Comparison of ENCODE assay signal across 15 cellular contexts in the genomic region with DNA sequence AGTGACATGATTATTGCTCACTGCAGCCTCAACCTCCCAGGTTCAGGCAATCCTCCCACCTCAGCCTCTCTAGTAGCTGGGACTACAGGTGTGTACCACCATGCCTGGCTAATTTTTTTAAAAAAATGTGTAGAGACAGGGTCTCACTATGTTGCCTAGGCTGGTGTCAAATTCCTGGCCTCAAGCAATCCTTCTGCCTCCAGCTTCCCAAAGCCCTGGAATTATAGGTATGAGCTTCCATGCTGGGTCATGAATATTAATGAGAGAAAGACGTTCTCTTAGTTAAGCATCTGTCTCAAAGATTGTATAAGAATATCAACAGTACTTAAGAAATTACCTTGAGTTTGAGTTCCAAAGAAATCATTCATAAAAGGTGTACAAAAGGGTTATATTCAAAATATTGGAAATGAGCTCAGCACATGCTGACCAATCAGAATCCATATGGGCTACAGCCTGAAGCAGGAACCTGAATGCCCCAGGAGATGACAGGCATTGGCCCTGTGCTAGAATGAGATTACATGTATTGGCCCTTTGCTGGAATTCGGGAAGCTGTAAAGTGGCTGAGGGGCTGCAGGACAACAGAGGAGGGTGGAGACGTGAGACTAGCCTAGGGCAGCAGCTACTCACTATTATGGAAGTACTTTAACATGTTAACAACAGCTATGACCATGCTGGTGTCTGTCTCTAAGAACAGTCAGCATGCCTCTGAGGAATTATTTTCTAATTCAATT.
DNase-seq lines count a peak whose midpoint lies in the region; ATAC-seq and TF ChIP-seq lines count a peak whose summit lies in the region.
"Had no signal": no experiment of that assay in that cellular context is flagged by ENCODE, and none has a peak within 500 bp of the region (broad histone marks: within the 10 kb centered on the region; RNA-seq: fewer than 3 reads in every experiment).

No MANE protein-coding gene starts in this region.

- no peaks in the 10 kb centered on the region for H3K79me1 ChIP-seq in trophoblast cell (ENCODE audit: low read length)

- H3K4me1 ChIP-seq in GM23338 (ENCODE audit: insufficient read depth), result no peaks in the 10 kb centered on the region
- peaks cover 0 to 1% of the 10 kb centered on the region in 2 experiments for H3K4me1 ChIP-seq in trophoblast cell (ENCODE audit: control insufficient read depth in 1 of 2, insufficient read depth in 2 of 2, low read length in 2 of 2)

- H3K27me3 ChIP-seq in GM23338 (ENCODE audit: insufficient read depth) (no peaks in the 10 kb centered on the region), trophoblast cell (ENCODE audit: insufficient read depth, low read length) (no peaks in the 10 kb centered on the region)
- H3K27me3 ChIP-seq: BLaER1 treated with 17β-estradiol and CSF1 and Interleukin-3, amounts not matched to agents 10 nM and 100 nM had no signal

- H3F3A ChIP-seq in GM23338 (replicated peaks; ENCODE audit: low read depth), result no peaks in the 10 kb centered on the region

- H3K27ac ChIP-seq in GM23338 (ENCODE audit: low read depth) (no peak overlapping the region), SK-N-MC (peak overlapping the region; percentile 94), trophoblast cell (ENCODE audit: low read depth, low read length) (no peak overlapping the region)
- H3K27ac ChIP-seq: BLaER1 treated with 17β-estradiol and CSF1 and Interleukin-3, amounts not matched to agents 10 nM and 100 nM had no signal

- no peak overlapping the region for H3K18ac ChIP-seq in trophoblast cell (ENCODE audit: low read length)

- H3K4me1 Mint-ChIP-seq in GM23338 (peaks cover 21% of the 10 kb centered on the region), glutamatergic neuron (ENCODE audit: low read depth, unreplicated experiment) (peaks cover 5% of the 10 kb centered on the region)
- H3K4me1 Mint-ChIP-seq: CD4-positive, CD25-positive, alpha-beta regulatory T cell; IgD-negative memory B cell had no signal

- peak; percentile 26 for DNase-seq in GM23338 (ENCODE audit: low spot score)
- DNase-seq in SK-N-MC (ENCODE audit: low read depth, low spot score), result no peak
- no peak for DNase-seq in glutamatergic neuron
- DNase-seq in trophoblast cell, result peak; percentile 94 to 96
- no peak for DNase-seq in NOMO-1 (lab: John Stamatoyannopoulos, UW; ENCODE audit: unreplicated experiment in 2 of 2)
- DNase-seq in activated gamma-delta T cell (lab: John Stamatoyannopoulos, UW), result no peak
- no peak for DNase-seq in HUDEP-2 (lab: John Stamatoyannopoulos, UW; ENCODE audit: unreplicated experiment in 76 of 76)
- DNase-seq: ACHN; CD4-positive, CD25-positive, alpha-beta regulatory T cell; DMS 273 treated with DMSO at 0.1 percent for 48 hours; DMS79 treated with DMSO at 0.1 percent for 48 hours; EL; GDM1 had no signal

- no peaks in the 10 kb centered on the region for H3K9me2 ChIP-seq in GM23338 (ENCODE audit: insufficient read depth)

- no peak overlapping the region for H4K91ac ChIP-seq in trophoblast cell (ENCODE audit: low read depth, low read length)

- no CpG with 5 or more reads among the region's 3 CpGs for WGBS in trophoblast cell (ENCODE audit: extremely low coverage, insufficient coverage, insufficient read length)

- ATAC-seq in GM23338, result no peak; the same call in 2 of the 3 replicates

- no peak overlapping the region for H2AK5ac ChIP-seq in trophoblast cell (ENCODE audit: low read length)

- no peak overlapping the region for H4K8ac ChIP-seq in trophoblast cell (ENCODE audit: low read depth, low read length)

- H3K27me3 Mint-ChIP-seq in GM23338 (ENCODE audit: insufficient read depth, low read depth, poor library complexity) (peaks cover 7% of the 10 kb centered on the region), glutamatergic neuron (ENCODE audit: unreplicated experiment) (peaks cover 4% of the 10 kb centered on the region)
- H3K27me3 Mint-ChIP-seq: CD4-positive, CD25-positive, alpha-beta regulatory T cell; IgD-negative memory B cell had no signal

- no peak overlapping the region for H2AFZ ChIP-seq in GM23338
- H2AFZ ChIP-seq in trophoblast cell (ENCODE audit: insufficient read depth, low read length, poor library complexity), result no peak overlapping the region

- no peak overlapping the region for H3K14ac ChIP-seq in trophoblast cell (ENCODE audit: low read length)

- no peak overlapping the region for H2BK120ac ChIP-seq in trophoblast cell (ENCODE audit: insufficient read depth, low read length, poor library complexity)

- H3K4me3 ChIP-seq in GM23338 (no peak overlapping the region), SK-N-MC (peak overlapping the region; percentile 60), trophoblast cell (ENCODE audit: low read depth, low read length) (no peak overlapping the region)
- H3K4me3 ChIP-seq: BLaER1 treated with 17β-estradiol and CSF1 and Interleukin-3, amounts not matched to agents 10 nM and 100 nM had no signal

- no peaks in the 10 kb centered on the region for H3K36me3 ChIP-seq in GM23338 (ENCODE audit: insufficient read depth)
- no peaks in the 10 kb centered on the region for H3K36me3 ChIP-seq in SK-N-MC (ENCODE audit: insufficient read depth, low read length)
- no peaks in the 10 kb centered on the region for H3K36me3 ChIP-seq in trophoblast cell (ENCODE audit: control insufficient read depth in 1 of 2, insufficient read depth in 2 of 2, low read length in 2 of 2)
- H3K36me3 ChIP-seq: BLaER1 treated with 17β-estradiol and CSF1 and Interleukin-3, amounts not matched to agents 10 nM and 100 nM had no signal

- H3K4me3 Mint-ChIP-seq in GM23338, result no peak overlapping the region
- no peak overlapping the region for H3K4me3 Mint-ChIP-seq in glutamatergic neuron (ENCODE audit: unreplicated experiment)
- H3K4me3 Mint-ChIP-seq: CD4-positive, CD25-positive, alpha-beta regulatory T cell; IgD-negative memory B cell had no signal

- peaks cover 2% of the 10 kb centered on the region; the same call in 1 of the 2 replicates for H3K9me3 ChIP-seq in SK-N-MC (ENCODE audit: low read depth, low read length)
- no peaks in the 10 kb centered on the region for H3K9me3 ChIP-seq in trophoblast cell (ENCODE audit: insufficient read depth, low read depth, low read length)

- no peak overlapping the region for H2BK12ac ChIP-seq in trophoblast cell (ENCODE audit: low read length)

- H4K20me1 ChIP-seq in GM23338 (replicated peaks; ENCODE audit: insufficient read depth), result no peaks in the 10 kb centered on the region
- H4K20me1 ChIP-seq: BLaER1 treated with 17β-estradiol and CSF1 and Interleukin-3, amounts not matched to agents 10 nM and 100 nM had no signal

- no peak for TF ChIP-seq CTCF in GM23338 (conservative IDR thresholded peaks at IDR 0.05; ENCODE audit: low read depth in 2 of 2)
- no peak for TF ChIP-seq CTCF in glutamatergic neuron (IDR thresholded peaks at IDR 0.05; ENCODE audit: partially characterized antibody, unreplicated experiment)

- no peak overlapping the region for H4K12ac ChIP-seq in trophoblast cell (ENCODE audit: low read depth, low read length)

- H3K9ac ChIP-seq in SK-N-MC (ENCODE audit: insufficient read length) (peak overlapping the region; percentile 15), trophoblast cell (ENCODE audit: low read length) (no peak overlapping the region)
- H3K9ac ChIP-seq: BLaER1 treated with 17β-estradiol and CSF1 and Interleukin-3, amounts not matched to agents 10 nM and 100 nM had no signal

- H3K9me3 Mint-ChIP-seq in GM23338 (no peaks in the 10 kb centered on the region), glutamatergic neuron (ENCODE audit: unreplicated experiment) (peaks cover 4% of the 10 kb centered on the region)

- H3K36me3 Mint-ChIP-seq in GM23338 (ENCODE audit: low read depth), result no peaks in the 10 kb centered on the region
- no peaks in the 10 kb centered on the region for H3K36me3 Mint-ChIP-seq in glutamatergic neuron (ENCODE audit: unreplicated experiment)
- H3K36me3 Mint-ChIP-seq: CD4-positive, CD25-positive, alpha-beta regulatory T cell; IgD-negative memory B cell had no signal

- no peak overlapping the region for H3K4ac ChIP-seq in trophoblast cell (ENCODE audit: low read depth, low read length)

- no peak overlapping the region for H3K4me2 ChIP-seq in GM23338
- no peak overlapping the region for H3K4me2 ChIP-seq in trophoblast cell (ENCODE audit: low read length)
- H3K4me2 ChIP-seq: BLaER1 treated with 17β-estradiol and CSF1 and Interleukin-3, amounts not matched to agents 10 nM and 100 nM had no signal

- H3K79me2 ChIP-seq in GM23338 (replicated peaks; ENCODE audit: insufficient read depth), result no peaks in the 10 kb centered on the region
- H3K79me2 ChIP-seq in trophoblast cell (ENCODE audit: control insufficient read depth, insufficient read depth, low read length, poor library complexity), result no peaks in the 10 kb centered on the region

- H2BK5ac ChIP-seq in trophoblast cell (ENCODE audit: low read depth, low read length, poor library complexity), result no peak overlapping the region

- H3K27ac Mint-ChIP-seq in GM23338, result no peak overlapping the region
- H3K27ac Mint-ChIP-seq in glutamatergic neuron (ENCODE audit: unreplicated experiment), result peak overlapping the region; percentile 72
- H3K27ac Mint-ChIP-seq: CD4-positive, CD25-positive, alpha-beta regulatory T cell; IgD-negative memory B cell had no signal

- no peak overlapping the region for H3K23ac ChIP-seq in trophoblast cell (ENCODE audit: low read length)

TF ChIP-seq in GM23338, 12 proteins besides CTCF, POLR2A, EP300 and RAD21 (continues in another document):
- TF ChIP-seq REST (IDR thresholded peaks at IDR 0.05; ENCODE audit: unreplicated experiment), result no peak
- no peak for TF ChIP-seq ZNF331 (CRISPR knock-in tag; IDR thresholded peaks at IDR 0.05; ENCODE audit: low read depth)

Comparison
In these comparisons a context has a peak if more than half of its experiments do, and no peak if none do; other contexts are left out.
1. DNase-seq: peak in GM23338 (single experiment) and trophoblast cell (2 of 2); none in SK-N-MC (single experiment), glutamatergic neuron (single experiment), NOMO-1 (0 of 2), activated gamma-delta T cell (single experiment) and HUDEP-2 (0 of 76).